Comparison of ENCODE assay signal across 20 cellular contexts in genomic region chr3:66744521-66744920, GRCh38.
"Had no signal": no experiment of that assay in that cellular context is flagged by ENCODE, and none has a peak within 500 bp of the region (broad histone marks: within the 10 kb centered on the region; RNA-seq: fewer than 3 reads in every experiment).

No MANE protein-coding gene starts in this region.

- H3K27me3 ChIP-seq: dorsolateral prefrontal cortex, esophagus muscularis mucosa, gastrocnemius medialis, heart right ventricle, left lung had no signal

- DNase-seq: dermis blood vessel endothelial cell; dorsolateral prefrontal cortex; effector CD4-positive, alpha-beta T cell; effector memory CD4-positive, alpha-beta T cell; foreskin melanocyte; gastrocnemius medialis; glutamatergic neuron; head of caudate nucleus; heart right ventricle; hippocampal formation; left cardiac atrium; left lung; left ventricle myocardium superior; lower lobe of right lung; mesenchymal stem cell; mucosa of descending colon; naive B cell; naive thymus-derived CD8-positive, alpha-beta T cell had no signal

- H3K9me3 ChIP-seq: esophagus muscularis mucosa, gastrocnemius medialis, heart right ventricle, left lung, lower lobe of right lung, mucosa of descending colon had no signal

- ATAC-seq: gastrocnemius medialis; heart right ventricle; left cardiac atrium; left lung; left ventricle myocardium superior; lower lobe of right lung; mucosa of descending colon; naive thymus-derived CD8-positive, alpha-beta T cell had no signal

- H3K4me3 ChIP-seq: coronary artery, dorsolateral prefrontal cortex, esophagus muscularis mucosa, gastrocnemius medialis, heart right ventricle, left lung, lower lobe of right lung, mucosa of descending colon had no signal

- H3K36me3 ChIP-seq: esophagus muscularis mucosa, gastrocnemius medialis, heart right ventricle, left lung, lower lobe of right lung had no signal

- H3K4me1 ChIP-seq: gastrocnemius medialis, heart right ventricle, left lung, lower lobe of right lung had no signal

- H3K27ac ChIP-seq: coronary artery, dorsolateral prefrontal cortex, esophagus muscularis mucosa, gastrocnemius medialis, heart right ventricle, left lung, lower lobe of right lung had no signal
